In genomic region chr10:69364232-69364631, GRCh38 we compare ENCODE assay signal across 17 cellular contexts. TPM values are rescaled to one million over a fixed set of nuclear protein-coding genes. Genes with fewer than 3 reads are reported as not detected.
DNase-seq lines count a peak whose midpoint lies in the region; ATAC-seq, FAIRE-seq and TF ChIP-seq lines count a peak whose summit lies in the region.
"Had no signal": no experiment of that assay in that cellular context is flagged by ENCODE, and none has a peak within 500 bp of the region (broad histone marks: within the 10 kb centered on the region; RNA-seq: fewer than 3 reads in every experiment).

No MANE protein-coding gene starts in this region.

- H3K36me3 Mint-ChIP-seq in activated CD8-positive, alpha-beta T cell treated with anti-CD3 and anti-CD28 coated beads, Interleukin-2, amount 10 ng/mL, durations not matched to agents 7 days and 5 days (ENCODE audit: low read depth), result peaks cover 64% of the 10 kb centered on the region
- peaks cover 61% of the 10 kb centered on the region for H3K36me3 Mint-ChIP-seq in activated CD8-positive, alpha-beta T cell treated with anti-CD3 and anti-CD28 coated beads for 36 hours (ENCODE audit: low read depth)
- H3K36me3 Mint-ChIP-seq in neural progenitor cell, result peaks cover 7% of the 10 kb centered on the region

- no peak for TF ChIP-seq POLR2A in upper lobe of left lung (IDR thresholded peaks at IDR 0.05)
- no peak for TF ChIP-seq POLR2A in heart left ventricle (IDR thresholded peaks at IDR 0.05)

- H3K27me3 Mint-ChIP-seq in activated CD8-positive, alpha-beta T cell treated with anti-CD3 and anti-CD28 coated beads, Interleukin-2, amount 10 ng/mL, durations not matched to agents 7 days and 5 days (ENCODE audit: low read depth), result no peaks in the 10 kb centered on the region
- H3K27me3 Mint-ChIP-seq in activated CD8-positive, alpha-beta T cell treated with anti-CD3 and anti-CD28 coated beads for 36 hours, result no peaks in the 10 kb centered on the region
- peaks cover 4% of the 10 kb centered on the region for H3K27me3 Mint-ChIP-seq in neural progenitor cell (ENCODE audit: insufficient read depth, low read depth)

- H3K79me2 ChIP-seq in neural progenitor cell (ENCODE audit: low read depth), result no peaks in the 10 kb centered on the region

- H4K20me1 ChIP-seq in neural progenitor cell (ENCODE audit: low read depth), result no peaks in the 10 kb centered on the region

- H3K4me3 Mint-ChIP-seq in activated CD8-positive, alpha-beta T cell treated with anti-CD3 and anti-CD28 coated beads, Interleukin-2, amount 10 ng/mL, durations not matched to agents 7 days and 5 days, result no peak overlapping the region
- H3K4me3 Mint-ChIP-seq in activated CD8-positive, alpha-beta T cell treated with anti-CD3 and anti-CD28 coated beads for 36 hours, result no peak overlapping the region
- H3K4me3 Mint-ChIP-seq in neural progenitor cell, result no peak overlapping the region

- CTCF ChIA-PET in activated CD8-positive, alpha-beta T cell treated with anti-CD3 and anti-CD28 coated beads, Interleukin-2, amount 10 ng/mL, durations not matched to agents 7 days and 5 days (lab: Charles Lee), result interaction anchor here (0.9 to 1.4 kb wide), 4 partner anchors 11 to 135 kb away, joined by 3 read pairs; no protein-coding TSS in a partner anchor
- CTCF ChIA-PET in activated CD8-positive, alpha-beta T cell treated with anti-CD3 and anti-CD28 coated beads for 36 hours (lab: Charles Lee), result interaction anchor here (0.8 kb wide), 1 partner anchor 122 kb away, joined by 3 read pairs; no protein-coding TSS in a partner anchor

- no peak overlapping the region for H3K4me2 ChIP-seq in neural progenitor cell

- DNase-seq in activated CD8-positive, alpha-beta T cell treated with anti-CD3 and anti-CD28 coated beads, Interleukin-2, amount 10 ng/mL, durations not matched to agents 7 days and 5 days, result no peak
- DNase-seq in activated CD8-positive, alpha-beta T cell treated with anti-CD3 and anti-CD28 coated beads for 36 hours, result no peak
- DNase-seq in D721Med (ENCODE audit: insufficient read length, low spot score), result no peak
- DNase-seq in astrocyte of the spinal cord (ENCODE audit: low read depth, low spot score), result no peak
- DNase-seq in neural progenitor cell (ENCODE audit: low spot score), result no peak
- no peak for DNase-seq in DMS153 (lab: John Stamatoyannopoulos, UW)
- no peak for DNase-seq in upper lobe of left lung
- no peak for DNase-seq in heart left ventricle
- DNase-seq: ACHN; dermis blood vessel endothelial cell; GOT3; head of caudate nucleus; NCI-H1105; NCI-H345; NK-92 treated with Interleukin-12 subunit alpha and Interleukin-12 subunit beta, amount 100 ng/mL, for 24 hours; SIG-M5 had no signal

- POLR2A ChIA-PET in activated CD8-positive, alpha-beta T cell treated with anti-CD3 and anti-CD28 coated beads, Interleukin-2, amount 10 ng/mL, durations not matched to agents 7 days and 5 days (lab: Charles Lee), result interaction anchor here (1.0 kb wide), 1 partner anchor 47 kb away, joined by 3 read pairs; no protein-coding TSS in a partner anchor
- POLR2A ChIA-PET in activated CD8-positive, alpha-beta T cell treated with anti-CD3 and anti-CD28 coated beads for 36 hours (lab: Charles Lee), result interaction anchor here (0.9 to 1.2 kb wide), 3 partner anchors 18 to 51 kb away, joined by 3 to 7 read pairs (median 4); no protein-coding TSS in a partner anchor

- intact Hi-C loops in activated CD8-positive, alpha-beta T cell treated with anti-CD3 and anti-CD28 coated beads for 36 hours (cut with micrococcal nuclease), result no loop called here
- intact Hi-C loops in heart left ventricle (cut with DNase I), result loop anchor here in 7 of 10 donors (5.0 kb wide), 3 partner anchors 37 to 47 kb away; no protein-coding TSS in a partner anchor

- peaks cover 13% of the 10 kb centered on the region for H3K4me1 ChIP-seq in neural progenitor cell
- peaks cover 39 to 43% (median 41%) of the 10 kb centered on the region in 4 donors for H3K4me1 ChIP-seq in upper lobe of left lung
- H3K4me1 ChIP-seq in heart left ventricle, result peaks cover 17 to 55% (median 48%) of the 10 kb centered on the region in 12 donors

- H3K9me3 ChIP-seq in neural progenitor cell (ENCODE audit: low read depth) (no peaks in the 10 kb centered on the region), upper lobe of left lung (no peaks in the 10 kb centered on the region), heart left ventricle (no peaks in the 10 kb centered on the region)

- no peaks in the 10 kb centered on the region for H3K9me3 Mint-ChIP-seq in activated CD8-positive, alpha-beta T cell treated with anti-CD3 and anti-CD28 coated beads, Interleukin-2, amount 10 ng/mL, durations not matched to agents 7 days and 5 days (ENCODE audit: insufficient read depth)
- H3K9me3 Mint-ChIP-seq in activated CD8-positive, alpha-beta T cell treated with anti-CD3 and anti-CD28 coated beads for 36 hours, result no peaks in the 10 kb centered on the region
- H3K9me3 Mint-ChIP-seq in neural progenitor cell, result no peaks in the 10 kb centered on the region

- ATAC-seq in activated CD8-positive, alpha-beta T cell treated with anti-CD3 and anti-CD28 coated beads, Interleukin-2, amount 10 ng/mL, durations not matched to agents 7 days and 5 days, result no peak
- ATAC-seq in activated CD8-positive, alpha-beta T cell treated with anti-CD3 and anti-CD28 coated beads for 36 hours, result no peak
- no peak for ATAC-seq in upper lobe of left lung (ENCODE audit: low FRiP score in 2 of 2)
- ATAC-seq in heart left ventricle, result no peak

- peak overlapping the region; percentile 27 for H3K27ac Mint-ChIP-seq in activated CD8-positive, alpha-beta T cell treated with anti-CD3 and anti-CD28 coated beads, Interleukin-2, amount 10 ng/mL, durations not matched to agents 7 days and 5 days
- no peak overlapping the region for H3K27ac Mint-ChIP-seq in activated CD8-positive, alpha-beta T cell treated with anti-CD3 and anti-CD28 coated beads for 36 hours
- peak overlapping the region; percentile 22 for H3K27ac Mint-ChIP-seq in neural progenitor cell

- TF ChIP-seq EP300 in upper lobe of left lung (IDR thresholded peaks at IDR 0.05), result no peak

- 91 to 97% methylated on average over 6 of the region's 6 CpGs for WGBS in upper lobe of left lung, 2 donors
- WGBS in heart left ventricle, 4 donors, result 80 to 98% (median 96%) methylated on average over 6 of the region's 6 CpGs

- H3K9ac ChIP-seq in neural progenitor cell, result no peak overlapping the region

- H3K27me3 ChIP-seq in neural progenitor cell (no peaks in the 10 kb centered on the region), upper lobe of left lung (no peaks in the 10 kb centered on the region), heart left ventricle (no peaks in the 10 kb centered on the region)

- no peak overlapping the region for H2AFZ ChIP-seq in neural progenitor cell (replicated peaks)

- no peak overlapping the region for H3K4me3 ChIP-seq in astrocyte of the spinal cord (ENCODE audit: low read depth, low read length)
- no peak overlapping the region for H3K4me3 ChIP-seq in neural progenitor cell
- H3K4me3 ChIP-seq in upper lobe of left lung, result no peak overlapping the region
- no peak overlapping the region for H3K4me3 ChIP-seq in heart left ventricle

- TF ChIP-seq CTCF in activated CD8-positive, alpha-beta T cell treated with anti-CD3 and anti-CD28 coated beads for 36 hours (IDR thresholded peaks at IDR 0.05), result no peak
- TF ChIP-seq CTCF in D721Med (IDR thresholded peaks at IDR 0.05; ENCODE audit: insufficient read depth, missing control alignments) (no peak), astrocyte of the spinal cord (IDR thresholded peaks at IDR 0.05; ENCODE audit: low read depth, low read length) (peak; percentile 6), neural progenitor cell (IDR thresholded peaks at IDR 0.05) (no peak), upper lobe of left lung (IDR thresholded peaks at IDR 0.05) (no peak), heart left ventricle (IDR thresholded peaks at IDR 0.05) (peak in 1 of 12 donors; percentile 27)

- H3K27ac ChIP-seq in neural progenitor cell (no peak overlapping the region), upper lobe of left lung (no peak overlapping the region), heart left ventricle (peak overlapping the region in 2 of 12 donors; percentile 6 to 62)

- in situ Hi-C loops in astrocyte of the spinal cord (cut with HindIII; ENCODE audit: low sequenced_read_pairs), result no loop called here

- peak; percentile 55 for FAIRE-seq in D721Med (lab: Jason Lieb, UNC)

- H3K36me3 ChIP-seq in neural progenitor cell (no peaks in the 10 kb centered on the region), upper lobe of left lung (peaks cover 3 to 70% (median 33%) of the 10 kb centered on the region in 4 donors), heart left ventricle (peaks cover 0 to 88% (median 46%) of the 10 kb centered on the region in 9 donors)

- no peaks in the 10 kb centered on the region for H3F3A ChIP-seq in neural progenitor cell (ENCODE audit: low read depth)

- H3K4me1 Mint-ChIP-seq in activated CD8-positive, alpha-beta T cell treated with anti-CD3 and anti-CD28 coated beads, Interleukin-2, amount 10 ng/mL, durations not matched to agents 7 days and 5 days (ENCODE audit: low read depth), result peaks cover 52% of the 10 kb centered on the region
- H3K4me1 Mint-ChIP-seq in activated CD8-positive, alpha-beta T cell treated with anti-CD3 and anti-CD28 coated beads for 36 hours (ENCODE audit: low read depth), result peaks cover 26% of the 10 kb centered on the region
- H3K4me1 Mint-ChIP-seq in neural progenitor cell, result peaks cover 31% of the 10 kb centered on the region

RNA-seq across cellular contexts. Expression of gene TACR2, which starts 52.5 kb away (rescaled TPM):
- not detected for total RNA-seq in activated CD8-positive, alpha-beta T cell treated with anti-CD3 and anti-CD28 coated beads, Interleukin-2, amount 10 ng/mL, durations not matched to agents 7 days and 5 days
- total RNA-seq in activated CD8-positive, alpha-beta T cell treated with anti-CD3 and anti-CD28 coated beads for 36 hours, result not detected
- total RNA-seq in neural progenitor cell (ENCODE audit: low replicate concordance) (not detected in 2 replicates), upper lobe of left lung (1 to 10 TPM in 2 of 6 donors, under 1 TPM in 1, not detected in 3; 0.94 to 1.4 (median 1.2) TPM), heart left ventricle (under 1 TPM in 4 of 9 donors, not detected in 5; 0.22 to 0.39 (median 0.29) TPM)
- under 1 TPM; 0.11 to 0.15 TPM for polyA plus RNA-seq in heart left ventricle
- polyA plus RNA-seq: neural cell had no signal
